Comparison of ENCODE assay signal across 1 cellular context in the genomic region with DNA sequence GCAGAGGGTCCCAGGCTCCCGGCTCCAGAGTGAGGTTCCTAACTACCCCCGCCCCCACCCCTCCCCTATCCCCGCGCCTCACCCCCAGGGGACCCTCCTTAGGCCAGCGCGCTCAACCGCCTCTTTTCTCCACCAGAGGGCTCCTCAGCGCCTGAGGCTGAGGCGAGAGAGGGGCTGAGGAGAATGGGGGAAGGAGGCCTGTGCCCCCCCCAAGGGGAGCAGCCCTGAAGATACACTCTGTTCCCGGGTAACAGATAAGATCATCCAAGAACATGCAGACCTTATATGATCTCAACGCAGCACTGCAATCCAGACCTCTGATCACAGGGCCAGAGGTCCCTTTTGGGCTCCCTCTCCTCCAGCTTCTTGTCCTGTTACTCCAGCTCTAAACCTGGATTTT.
TF ChIP-seq lines count a peak whose summit lies in the region.

No MANE protein-coding gene starts in this region.

TF ChIP-seq in HepG2, 621 proteins besides CTCF, POLR2A, EP300 and RAD21 (continued from another document):
- TF ChIP-seq STAG1 (CRISPR knock-in tag; IDR thresholded peaks at IDR 0.05) (peak; percentile 39; the same call in 1 of the 2 replicates), TBX2 (CRISPR knock-in tag; IDR thresholded peaks at IDR 0.05; ENCODE audit: borderline replicate concordance) (0 out of 2 replicates have a peak, but pooled peaks have one; percentile 7), ELK4 (CRISPR knock-in tag; IDR thresholded peaks at IDR 0.05; ENCODE audit: borderline replicate concordance) (no peak), HMG20B (CRISPR knock-in tag; conservative IDR thresholded peaks at IDR 0.05) (no peak)
- TF ChIP-seq, protein P1, sequence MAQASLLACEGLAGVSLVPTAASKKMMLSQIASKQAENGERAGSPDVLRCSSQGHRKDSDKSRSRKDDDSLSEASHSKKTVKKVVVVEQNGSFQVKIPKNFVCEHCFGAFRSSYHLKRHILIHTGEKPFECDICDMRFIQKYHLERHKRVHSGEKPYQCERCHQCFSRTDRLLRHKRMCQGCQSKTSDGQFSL (CRISPR knock-in tag; IDR thresholded peaks at IDR 0.05): 0 out of 2 replicates have a peak, but pooled peaks have one; percentile 31
- TF ChIP-seq, protein P2, sequence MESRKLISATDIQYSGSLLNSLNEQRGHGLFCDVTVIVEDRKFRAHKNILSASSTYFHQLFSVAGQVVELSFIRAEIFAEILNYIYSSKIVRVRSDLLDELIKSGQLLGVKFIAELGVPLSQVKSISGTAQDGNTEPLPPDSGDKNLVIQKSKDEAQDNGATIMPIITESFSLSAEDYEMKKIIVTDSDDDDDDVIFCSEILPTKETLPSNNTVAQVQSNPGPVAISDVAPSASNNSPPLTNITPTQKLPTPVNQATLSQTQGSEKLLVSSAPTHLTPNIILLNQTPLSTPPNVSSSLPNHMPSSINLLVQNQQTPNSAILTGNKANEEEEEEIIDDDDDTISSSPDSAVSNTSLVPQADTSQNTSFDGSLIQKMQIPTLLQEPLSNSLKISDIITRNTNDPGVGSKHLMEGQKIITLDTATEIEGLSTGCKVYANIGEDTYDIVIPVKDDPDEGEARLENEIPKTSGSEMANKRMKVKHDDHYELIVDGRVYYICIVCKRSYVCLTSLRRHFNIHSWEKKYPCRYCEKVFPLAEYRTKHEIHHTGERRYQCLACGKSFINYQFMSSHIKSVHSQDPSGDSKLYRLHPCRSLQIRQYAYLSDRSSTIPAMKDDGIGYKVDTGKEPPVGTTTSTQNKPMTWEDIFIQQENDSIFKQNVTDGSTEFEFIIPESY (CRISPR knock-in tag; IDR thresholded peaks at IDR 0.05): peak; percentile 82; the same call in 1 of the 2 replicates
